In genomic region chr17:40068129-40068581, GRCh38 we compare ENCODE assay signal across 8 cellular contexts. TPM values are rescaled to one million over a fixed set of nuclear protein-coding genes. Genes with fewer than 3 reads are reported as not detected.
DNase-seq lines count a peak whose midpoint lies in the region; ATAC-seq and TF ChIP-seq lines count a peak whose summit lies in the region.

No MANE protein-coding gene starts in this region.

- H4K20me1 ChIP-seq in neural cell (ENCODE audit: insufficient read depth) = no peaks in the 10 kb centered on the region

- peak overlapping the region; percentile 61 for H3K27ac ChIP-seq in effector memory CD4-positive, alpha-beta T cell (ENCODE audit: insufficient read depth, low read length, poor library complexity, severe bottlenecking)
- H3K27ac ChIP-seq in neural cell (ENCODE audit: low read length) = peak overlapping the region; percentile 73

- no peaks in the 10 kb centered on the region for H3K9me3 ChIP-seq in effector memory CD4-positive, alpha-beta T cell (ENCODE audit: control insufficient read depth, low read length)
- H3K9me3 ChIP-seq in neural cell (ENCODE audit: low read length) = no peaks in the 10 kb centered on the region

- peaks cover 78% of the 10 kb centered on the region for H3K4me1 ChIP-seq in effector memory CD4-positive, alpha-beta T cell (ENCODE audit: control insufficient read depth, insufficient read depth, low read length, poor library complexity, severe bottlenecking)

- DNase-seq in AG10803 (ENCODE audit: low read depth) (no peak), NCI-H226 (peak; percentile 41), NCI-H345 (lab: John Stamatoyannopoulos, UW) (no peak)
- DNase-seq in effector memory CD4-positive, alpha-beta T cell = no peak

- H3K79me2 ChIP-seq in neural cell (replicated peaks; ENCODE audit: insufficient read depth, low read length) = peaks cover 35% of the 10 kb centered on the region

- H3K4me2 ChIP-seq in neural cell (ENCODE audit: low read length) = no peak overlapping the region

- no peaks in the 10 kb centered on the region for H3K9me2 ChIP-seq in neural cell (ENCODE audit: insufficient read depth, low read length)

- no peaks in the 10 kb centered on the region for H3K27me3 ChIP-seq in effector memory CD4-positive, alpha-beta T cell (replicated peaks; ENCODE audit: control insufficient read depth, insufficient read depth, low read length, poor library complexity, severe bottlenecking)
- no peaks in the 10 kb centered on the region for H3K27me3 ChIP-seq in neural cell (ENCODE audit: insufficient read depth, low read depth, low read length)

- H2AFZ ChIP-seq in neural cell (ENCODE audit: low read depth, low read length) = no peak overlapping the region

- H3F3A ChIP-seq in neural cell (ENCODE audit: insufficient read depth, low read length, poor library complexity, severe bottlenecking) = no peaks in the 10 kb centered on the region

- H3K4me3 ChIP-seq in AG10803 (ENCODE audit: low read length) = peak overlapping the region; percentile 41
- peak overlapping the region; percentile 57 for H3K4me3 ChIP-seq in effector memory CD4-positive, alpha-beta T cell (ENCODE audit: insufficient read depth, low read depth, low read length, poor library complexity, severe bottlenecking)
- H3K4me3 ChIP-seq in neural cell (ENCODE audit: low read length) = peak overlapping the region; percentile 55

- H3K9ac ChIP-seq in neural cell (ENCODE audit: low read length) = peak overlapping the region; percentile 68

- TF ChIP-seq CTCF in AG10803 (conservative IDR thresholded peaks at IDR 0.05; ENCODE audit: low read length) (no peak), neural cell (IDR thresholded peaks at IDR 0.05; ENCODE audit: poor library complexity, severe bottlenecking) (no peak)

- H3K36me3 ChIP-seq in effector memory CD4-positive, alpha-beta T cell (ENCODE audit: control insufficient read depth, insufficient read depth, low read length) = no peaks in the 10 kb centered on the region
- H3K36me3 ChIP-seq in neural cell (ENCODE audit: insufficient read depth, low read length) = no peaks in the 10 kb centered on the region

- TF ChIP-seq EP300 in neural cell (conservative IDR thresholded peaks at IDR 0.05; ENCODE audit: poor library complexity, severe bottlenecking) = no peak

- TF ChIP-seq RAD21 in neural cell (conservative IDR thresholded peaks at IDR 0.05) = no peak

- no peak for ATAC-seq in HG02642 (IDR thresholded peaks at IDR 0.05; ENCODE audit: poor library complexity, unreplicated experiment)
- no peak for ATAC-seq in HG02798 (IDR thresholded peaks at IDR 0.05; ENCODE audit: poor library complexity, unreplicated experiment)
- no peak for ATAC-seq in GM19467 (IDR thresholded peaks at IDR 0.05; ENCODE audit: unreplicated experiment)

TF ChIP-seq in neural cell, 6 proteins besides CTCF, POLR2A, EP300 and RAD21:
- no peak for TF ChIP-seq REST (IDR thresholded peaks at IDR 0.05; ENCODE audit: borderline replicate concordance)
- no peak for TF ChIP-seq SMC3 (conservative IDR thresholded peaks at IDR 0.05; ENCODE audit: poor library complexity)
- TF ChIP-seq TAF1 (IDR thresholded peaks at IDR 0.05; ENCODE audit: low read depth) = no peak
- TF ChIP-seq POLR2AphosphoS5 (IDR thresholded peaks at IDR 0.05) = no peak
- no peak for TF ChIP-seq EZH2 (IDR thresholded peaks at IDR 0.05; ENCODE audit: borderline replicate concordance, insufficient read depth, low read length, poor library complexity, severe bottlenecking)
- no peak for TF ChIP-seq MXI1 (conservative IDR thresholded peaks at IDR 0.05; ENCODE audit: poor library complexity, severe bottlenecking)

RNA-seq across cellular contexts. Expression of gene THRA, which starts 5.4 kb away (rescaled TPM):
- 97.2 and 111 TPM in 2 replicates for polyA plus RNA-seq in neural cell
- 66.8 and 74.3 TPM in 2 replicates for polyA minus RNA-seq in neural cell

RNA-seq across cellular contexts. Expression of gene MED24, which starts 13.9 kb away (rescaled TPM):
- polyA plus RNA-seq in neural cell = 159 and 161 TPM in 2 replicates
- polyA minus RNA-seq in neural cell = 120 and 133 TPM in 2 replicates

RNA-seq across cellular contexts. Expression of gene NR1D1, which starts 32.2 kb away (rescaled TPM):
- 0.73 TPM in 1 of 2 replicates, not detected in the other for polyA plus RNA-seq in neural cell
- 0.24 and 0.35 TPM in 2 replicates for polyA minus RNA-seq in neural cell

RNA-seq across cellular contexts. Expression of gene CSF3, which starts 52.9 kb away (rescaled TPM):
- polyA plus RNA-seq in neural cell = 0.32 TPM in 1 of 2 replicates, not detected in the other
- polyA minus RNA-seq in neural cell = not detected in 2 replicates

RNA-seq across cellular contexts. Expression of gene MSL1, which starts 53.6 kb away (rescaled TPM):
- polyA plus RNA-seq in neural cell = 118 and 137 TPM in 2 replicates
- polyA minus RNA-seq in neural cell = 103 and 105 TPM in 2 replicates
